ENCODE assay signal across 1 cellular context in the genomic region with DNA sequence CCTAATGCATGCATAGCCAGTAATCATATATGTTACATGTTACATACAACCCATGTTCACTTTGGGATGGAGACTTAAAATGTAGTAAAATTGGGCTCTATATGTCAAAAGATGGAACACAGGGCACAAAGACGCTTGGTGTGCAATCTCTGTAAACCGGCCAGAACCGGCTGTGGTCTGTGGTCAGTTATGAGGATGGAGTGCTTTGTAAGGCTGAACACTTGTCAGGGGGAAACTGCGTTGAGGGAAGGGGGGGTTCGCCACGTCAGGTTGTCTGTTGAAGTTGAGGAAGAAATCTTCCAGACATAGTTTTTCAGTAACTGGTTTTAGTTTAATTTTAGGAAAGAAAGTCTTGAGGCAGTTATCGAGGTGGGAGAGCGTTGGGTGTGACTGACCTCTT.
TF ChIP-seq lines count a peak whose summit lies in the region.

No MANE protein-coding gene starts in this region.

TF ChIP-seq in GM12878, 131 proteins besides CTCF, POLR2A, EP300 and RAD21:
- no peak for TF ChIP-seq NFYA (IDR thresholded peaks at IDR 0.05; ENCODE audit: borderline replicate concordance, low read depth, low read length)
- TF ChIP-seq RUNX3 (IDR thresholded peaks at IDR 0.05; ENCODE audit: low read length), result peak; percentile 51; the same call in 1 of the 2 replicates
